Comparison of ENCODE assay signal across 20 cellular contexts in genomic region chr2:108223573-108223972, GRCh38.
DNase-seq lines count a peak whose midpoint lies in the region; FAIRE-seq and TF ChIP-seq lines count a peak whose summit lies in the region.
"Had no signal": no experiment of that assay in that cellular context is flagged by ENCODE, and none has a peak within 500 bp of the region (broad histone marks: within the 10 kb centered on the region; RNA-seq: fewer than 3 reads in every experiment).

No MANE protein-coding gene starts in this region.

- no peaks in the 10 kb centered on the region for H3K9me3 ChIP-seq in HEK293 (ENCODE audit: control insufficient read depth, insufficient read depth, low read depth, low read length)
- H3K9me3 ChIP-seq: BE2C had no signal

- H3K36me3 ChIP-seq in HEK293 (ENCODE audit: control insufficient read depth in 2 of 2, insufficient read depth in 1 of 2, low read length in 2 of 2), result no peaks in the 10 kb centered on the region
- H3K36me3 ChIP-seq: BE2C, BLaER1 had no signal

- H3K4me3 ChIP-seq in HEK293 (ENCODE audit: low read depth, low read length), result no peak overlapping the region
- H3K4me3 ChIP-seq: BLaER1 had no signal

- CTCF ChIA-PET in HEK293 (lab: Yijun Ruan, JAX), result no interaction called here

- peak; percentile 52 for FAIRE-seq in HTR-8/SVneo (lab: Jason Lieb, UNC)
- FAIRE-seq in urothelium cell line (lab: Jason Lieb, UNC), result peak; percentile 23
- FAIRE-seq: A204.1, G401.6, GM12891, GM18507 had no signal

- H3K4me1 ChIP-seq in HEK293 (ENCODE audit: control insufficient read depth, insufficient read depth, low read length), result no peaks in the 10 kb centered on the region
- H3K4me1 ChIP-seq: BE2C had no signal

- DNase-seq in HTR-8/SVneo (ENCODE audit: insufficient read length, low spot score) (no peak), urothelium cell line (ENCODE audit: low spot score) (no peak), GM13976 (ENCODE audit: low spot score) (no peak), pons (ENCODE audit: low spot score) (no peak)
- DNase-seq: 8988T; ACHN; BE2C; C1 segment of cervical spinal cord; CD4-positive, alpha-beta memory T cell; CD4-positive, CD25-positive, alpha-beta regulatory T cell; CD8-positive, alpha-beta memory T cell; COR-L47; DMS79 treated with DMSO at 0.1 percent for 48 hours; GF-D8 had no signal

- no peak overlapping the region for H3K27ac ChIP-seq in HEK293 (ENCODE audit: extremely low read depth, low read depth, low read length)
- H3K27ac ChIP-seq: BLaER1 had no signal

- in situ Hi-C loops in GM13976 (cut with MboI; ENCODE audit: low sequenced_read_pairs, unreplicated experiment), result no loop called here

- no peak for TF ChIP-seq CTCF in HEK293 (tag by site-specific recombination; IDR thresholded peaks at IDR 0.05)
- TF ChIP-seq CTCF in GM13976 (IDR thresholded peaks at IDR 0.05; ENCODE audit: borderline replicate concordance, control extremely low read depth, extremely low read depth, insufficient read depth, missing control alignments), result no peak

- POLR2A ChIA-PET in HEK293 (lab: Yijun Ruan, JAX), result no interaction called here

TF ChIP-seq in HEK293, 187 proteins besides CTCF, POLR2A, EP300 and RAD21:
- TF ChIP-seq REPIN1 (tag by site-specific recombination; IDR thresholded peaks at IDR 0.05; ENCODE audit: low read depth) (no peak), ZNF214 (tag by site-specific recombination; IDR thresholded peaks at IDR 0.05; ENCODE audit: borderline replicate concordance) (no peak), ZBTB11 (tag by site-specific recombination; conservative IDR thresholded peaks at IDR 0.05; ENCODE audit: low read depth) (no peak), TRIM28 (IDR thresholded peaks at IDR 0.05; ENCODE audit: borderline replicate concordance, low read length) (peak; percentile 86; the same call in 1 of the 2 replicates), ZNF341 (tag by site-specific recombination; IDR thresholded peaks at IDR 0.05; ENCODE audit: low read depth) (no peak), KLF17 (tag by site-specific recombination; IDR thresholded peaks at IDR 0.05) (no peak), SETDB1 (IDR thresholded peaks at IDR 0.05; ENCODE audit: insufficient read length, low read length) (peak; percentile 27), ZBTB20 (tag by site-specific recombination; IDR thresholded peaks at IDR 0.05) (no peak), PRDM4 (tag by site-specific recombination; IDR thresholded peaks at IDR 0.05) (no peak), ZNF623 (tag by site-specific recombination; IDR thresholded peaks at IDR 0.05) (no peak)
